1 cellular context compared by ENCODE assay signal in genomic region chr19:47503130-47503822, GRCh38.
A peak's percentile ranks its signal among the peaks of the same experiment; 100 is the strongest.
TF ChIP-seq lines count a peak whose summit lies in the region.

No MANE protein-coding gene starts in this region.

TF ChIP-seq in GM12878, 131 proteins besides CTCF, POLR2A, EP300 and RAD21:
- TF ChIP-seq POLR2AphosphoS5 (IDR thresholded peaks at IDR 0.05; ENCODE audit: low read length) (peak; percentile 59; the same call in 1 of the 2 replicates), SIX5 (IDR thresholded peaks at IDR 0.05; ENCODE audit: low read depth, low read length, severe bottlenecking) (no peak), EZH2 (IDR thresholded peaks at IDR 0.05; ENCODE audit: borderline replicate concordance, control insufficient read depth, low read depth, low read length) (no peak)
TF ChIP-seq in GM12878: peak in this region for 1.
